ENCODE assay signal across 13 cellular contexts in genomic region chr7:106858618-106859532, GRCh38. TPM values are rescaled to one million over a fixed set of nuclear protein-coding genes. Genes with fewer than 3 reads are reported as not detected.
DNase-seq lines count a peak whose midpoint lies in the region; ATAC-seq, FAIRE-seq and TF ChIP-seq lines count a peak whose summit lies in the region.
"Had no signal": no experiment of that assay in that cellular context is flagged by ENCODE, and none has a peak within 500 bp of the region (broad histone marks: within the 10 kb centered on the region; RNA-seq: fewer than 3 reads in every experiment).

No MANE protein-coding gene starts in this region.

- peaks cover 2% of the 10 kb centered on the region for H3K36me3 Mint-ChIP-seq in activated naive CD4-positive, alpha-beta T cell treated with anti-CD3 and anti-CD28 coated beads, Interleukin-2, amount 50 U/mL, for 24 hours
- H3K36me3 Mint-ChIP-seq in H9 (ENCODE audit: insufficient read depth in 1 of 3, low read depth in 3 of 3): no peaks in the 10 kb centered on the region

- no peak overlapping the region for H4K5ac ChIP-seq in H9 (ENCODE audit: insufficient read length, low read depth, low read length)

- no peak overlapping the region for H3T11ph ChIP-seq in H9 (ENCODE audit: low read length)

- WGBS in heart left ventricle, 4 donors: 43 to 60% (median 57%) methylated on average over 10 of the region's 10 CpGs
- no CpG with 5 or more reads among the region's 10 CpGs for WGBS in H9 (ENCODE audit: extremely low coverage, insufficient read length, low lambda C conversion rate)

- CTCF ChIA-PET in HEK293T (lab: Yijun Ruan, JAX): interaction anchor here (1.1 kb wide), 1 partner anchor 13 kb away, joined by 3 read pairs; no protein-coding TSS in a partner anchor

- H3K18ac ChIP-seq in H9 (ENCODE audit: insufficient read length, low read depth, low read length): no peak overlapping the region

- no peaks in the 10 kb centered on the region for H3K27me3 Mint-ChIP-seq in activated naive CD4-positive, alpha-beta T cell treated with anti-CD3 and anti-CD28 coated beads, Interleukin-2, amount 50 U/mL, for 24 hours
- no peaks in the 10 kb centered on the region for H3K27me3 Mint-ChIP-seq in H9 (ENCODE audit: low read depth)
- H3K27me3 Mint-ChIP-seq: activated B cell treated with CpG ODN at 0.5 μM for 24 hours had no signal

- no peaks in the 10 kb centered on the region for H3K36me3 ChIP-seq in heart left ventricle
- H3K36me3 ChIP-seq in upper lobe of right lung: no peaks in the 10 kb centered on the region

- no peak overlapping the region for H3K56ac ChIP-seq in H9 (ENCODE audit: insufficient read length, low read depth, low read length)

- no peak overlapping the region for H4K91ac ChIP-seq in H9 (ENCODE audit: insufficient read length, low read depth, low read length)

- no peak overlapping the region for H3K14ac ChIP-seq in H9 (ENCODE audit: insufficient read depth, low read length)

- no peak overlapping the region for H3K4me2 ChIP-seq in H9 (ENCODE audit: insufficient read depth, insufficient read length, low read length)

- no peaks in the 10 kb centered on the region for H3K79me2 ChIP-seq in H9 (ENCODE audit: insufficient read depth, low read length)

- no peak overlapping the region for H4K8ac ChIP-seq in H9 (replicated peaks; ENCODE audit: insufficient read length, low read depth, low read length)

- FAIRE-seq in RCC 7860 (lab: Jason Lieb, UNC): no peak
- FAIRE-seq: GM18507, H54 had no signal

- H2BK5ac ChIP-seq in H9 (ENCODE audit: insufficient read length, low read length): no peak overlapping the region

- H3K23ac ChIP-seq in H9 (ENCODE audit: insufficient read length, low read depth, low read length): no peak overlapping the region

- H3K27ac ChIP-seq in heart left ventricle: peak overlapping the region in 3 of 12 donors; percentile 24 to 59 (median 57)
- H3K27ac ChIP-seq in upper lobe of right lung: no peak overlapping the region
- H3K27ac ChIP-seq in H9 (ENCODE audit: insufficient read length, low read depth, low read length): no peak overlapping the region

- H2AK5ac ChIP-seq in H9 (ENCODE audit: insufficient read length, low read length): no peak overlapping the region

- no peak overlapping the region for H2BK12ac ChIP-seq in H9 (ENCODE audit: insufficient read length, low read depth, low read length)

- no peak overlapping the region for H3K4ac ChIP-seq in H9 (ENCODE audit: low read depth, low read length)

- TF ChIP-seq POLR2A in heart left ventricle (IDR thresholded peaks at IDR 0.05): no peak

- no peak overlapping the region for H3K9ac ChIP-seq in H9 (ENCODE audit: extremely low read depth, insufficient read length, low read length)

- TF ChIP-seq CTCF in heart left ventricle (IDR thresholded peaks at IDR 0.05): no peak
- TF ChIP-seq CTCF in upper lobe of right lung (IDR thresholded peaks at IDR 0.05): no peak
- no peak for TF ChIP-seq CTCF in H9 (conservative IDR thresholded peaks at IDR 0.05)

- ATAC-seq in heart left ventricle (peak in 3 of 4 donors; percentile 70 to 84 (median 76)), upper lobe of right lung (peak; percentile 68)

- H3K4me3 ChIP-seq in heart left ventricle: no peak overlapping the region
- H3K4me3 ChIP-seq in upper lobe of right lung: no peak overlapping the region

- intact Hi-C loops in heart left ventricle (cut with DNase I) (no loop called here), upper lobe of right lung (cut with DNase I) (no loop called here)

- H3K23me2 ChIP-seq in H9 (ENCODE audit: insufficient read length, low read depth, low read length, poor library complexity, severe bottlenecking): no peaks in the 10 kb centered on the region

- H3K4me1 ChIP-seq in heart left ventricle (peaks cover 0 to 28% (median 4%) of the 10 kb centered on the region in 12 donors), upper lobe of right lung (peaks cover 5% of the 10 kb centered on the region), H9 (ENCODE audit: insufficient read depth, low read length) (no peaks in the 10 kb centered on the region)

- H3K4me1 Mint-ChIP-seq in activated naive CD4-positive, alpha-beta T cell treated with anti-CD3 and anti-CD28 coated beads, Interleukin-2, amount 50 U/mL, for 24 hours: peaks cover 30% of the 10 kb centered on the region
- peaks cover 4 to 7% of the 10 kb centered on the region in 2 experiments; a peak in 2 of 4 replicates for H3K4me1 Mint-ChIP-seq in H9

- H3K79me1 ChIP-seq in H9 (ENCODE audit: insufficient read depth, low read depth, low read length, poor library complexity, severe bottlenecking): no peaks in the 10 kb centered on the region

- H4K20me1 ChIP-seq in H9 (ENCODE audit: control insufficient read depth, insufficient read depth, insufficient read length): no peaks in the 10 kb centered on the region

- H2BK120ac ChIP-seq in H9 (ENCODE audit: low read depth, low read length, poor library complexity, severe bottlenecking): no peak overlapping the region

- no peak overlapping the region for H3K4me3 Mint-ChIP-seq in activated naive CD4-positive, alpha-beta T cell treated with anti-CD3 and anti-CD28 coated beads, Interleukin-2, amount 50 U/mL, for 24 hours
- H3K4me3 Mint-ChIP-seq in H9: no peak overlapping the region
- H3K4me3 Mint-ChIP-seq: activated B cell treated with CpG ODN at 0.5 μM for 24 hours had no signal

- no peaks in the 10 kb centered on the region for H3K27me3 ChIP-seq in heart left ventricle
- no peaks in the 10 kb centered on the region for H3K27me3 ChIP-seq in upper lobe of right lung
- H3K27me3 ChIP-seq in H9 (ENCODE audit: insufficient read depth, low read length): no peaks in the 10 kb centered on the region

- peak overlapping the region; percentile 30 for H3K27ac Mint-ChIP-seq in activated naive CD4-positive, alpha-beta T cell treated with anti-CD3 and anti-CD28 coated beads, Interleukin-2, amount 50 U/mL, for 24 hours
- no peak overlapping the region for H3K27ac Mint-ChIP-seq in H9
- H3K27ac Mint-ChIP-seq: activated B cell treated with CpG ODN at 0.5 μM for 24 hours had no signal

- DNase-seq in activated naive CD4-positive, alpha-beta T cell (lab: John Stamatoyannopoulos, UW): no peak
- DNase-seq in RCC 7860 (ENCODE audit: low spot score) (peak; percentile 61), heart left ventricle (peak; percentile 68 to 80 (median 75)), upper lobe of right lung (peak; percentile 72), HEK293T (ENCODE audit: extremely low spot score) (no peak), H9 (no peak), NCI-H226 (no peak)
- DNase-seq: activated B cell treated with CpG ODN at 0.5 μM for 24 hours, naive B cell, NCI-H526 had no signal

- H3K9me3 ChIP-seq in heart left ventricle (peaks cover 0 to 15% (median 3%) of the 10 kb centered on the region in 12 donors), upper lobe of right lung (no peaks in the 10 kb centered on the region), H9 (ENCODE audit: control insufficient read depth, low read depth, low read length) (no peaks in the 10 kb centered on the region)

- POLR2A ChIA-PET in HEK293T (lab: Yijun Ruan, JAX): no interaction called here

- no peak overlapping the region for H2BK20ac ChIP-seq in H9 (ENCODE audit: low read depth, low read length, poor library complexity, severe bottlenecking)

- H3K9me3 Mint-ChIP-seq in activated naive CD4-positive, alpha-beta T cell treated with anti-CD3 and anti-CD28 coated beads, Interleukin-2, amount 50 U/mL, for 24 hours: no peaks in the 10 kb centered on the region
- H3K9me3 Mint-ChIP-seq in H9: peaks cover 0 to 2% of the 10 kb centered on the region in 2 experiments; a peak in 2 of 5 replicates
- H3K9me3 Mint-ChIP-seq: activated B cell treated with CpG ODN at 0.5 μM for 24 hours had no signal

- H2AFZ ChIP-seq in H9 (ENCODE audit: low read length): no peak overlapping the region

- no peak overlapping the region for H2BK15ac ChIP-seq in H9 (ENCODE audit: low read depth, low read length)

TF ChIP-seq in HEK293T, 16 proteins besides CTCF, POLR2A, EP300 and RAD21:
- no peak for TF ChIP-seq BHLHE40 (IDR thresholded peaks at IDR 0.05; ENCODE audit: borderline replicate concordance)
- TF ChIP-seq FOXM1 (IDR thresholded peaks at IDR 0.05; ENCODE audit: borderline replicate concordance): no peak
- no peak for TF ChIP-seq TARDBP (IDR thresholded peaks at IDR 0.05)
- TF ChIP-seq SUZ12 (IDR thresholded peaks at IDR 0.05): no peak
- no peak for TF ChIP-seq CTBP1 (IDR thresholded peaks at IDR 0.05; ENCODE audit: borderline replicate concordance)
- no peak for TF ChIP-seq HDGF (IDR thresholded peaks at IDR 0.05; ENCODE audit: borderline replicate concordance)
- TF ChIP-seq FOXA1 (IDR thresholded peaks at IDR 0.05): no peak
- TF ChIP-seq L3MBTL2 (conservative IDR thresholded peaks at IDR 0.05): no peak

RNA-seq across cellular contexts. Expression of gene PIK3CG, which starts 6.2 kb away (rescaled TPM):
- total RNA-seq in heart left ventricle: 10 to 100 TPM in 1 of 9 donors, 1 to 10 TPM in 7, under 1 TPM in 1; 0.81 to 11.0 (median 1.8) TPM
- polyA plus RNA-seq in heart left ventricle: under 1 TPM; 0.15 to 0.28 TPM
- 15.7 TPM for total RNA-seq in upper lobe of right lung
- not detected in 2 replicates for total RNA-seq in H9 (2021)

Comparison
In these comparisons a context has a peak if more than half of its experiments do, and no peak if none do; other contexts are left out.
1. DNase-seq: peak in RCC 7860 (single experiment), heart left ventricle (5 of 5) and upper lobe of right lung (single experiment); none in activated naive CD4-positive, alpha-beta T cell (0 of 4), HEK293T (single experiment), H9 (single experiment) and NCI-H226 (single experiment).